In the genomic region with DNA sequence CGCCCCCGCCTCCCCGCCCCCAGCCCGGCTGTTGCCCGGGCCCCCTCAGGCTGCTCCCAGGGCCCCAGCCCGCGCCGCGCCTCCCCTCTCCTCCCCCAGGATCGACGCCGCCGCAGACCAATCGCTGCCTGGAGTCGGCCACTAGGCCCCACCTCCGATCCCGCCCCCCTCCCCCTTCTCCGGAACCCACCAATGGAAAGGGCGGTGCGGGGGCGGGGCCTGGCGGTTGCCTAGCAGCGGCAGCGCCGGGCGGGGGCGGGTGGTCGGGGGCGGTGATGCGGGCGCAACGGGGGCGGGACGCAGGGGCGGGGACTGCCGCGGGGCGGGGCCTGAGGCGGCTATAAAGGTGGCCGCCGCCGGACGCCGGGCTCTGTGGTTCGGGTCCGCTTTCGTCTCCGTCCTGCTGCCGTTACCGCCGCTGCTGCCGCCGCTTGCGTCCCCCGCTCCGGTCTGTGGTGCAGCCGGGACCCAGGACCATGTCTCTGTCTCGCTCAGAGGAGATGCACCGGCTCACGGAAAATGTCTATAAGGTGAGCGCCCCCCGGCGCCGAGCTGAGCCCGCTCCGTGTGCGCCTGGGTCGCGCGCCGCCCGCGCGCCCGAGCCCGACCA, we compare ENCODE assay signal across 8 cellular contexts. TPM values are rescaled to one million over a fixed set of nuclear protein-coding genes. Genes with fewer than 3 reads are reported as not detected.
DNase-seq lines count a peak whose midpoint lies in the region; ATAC-seq and TF ChIP-seq lines count a peak whose summit lies in the region.

Gene BAIAP2 (plus strand): TSS at position 373 of the 610 bp plus-strand sequence. CDS start 104 bp downstream, at position 477.

- peak within 1 kb of the TSS; percentile 84 for H3K4me3 Mint-ChIP-seq in natural killer cell treated with Interleukin-12 subunit alpha and Interleukin-12 subunit beta and Interleukin-15 and Interleukin-18, amount 100 ng/mL, for 72 hours
- peak within 1 kb of the TSS; percentile 83 to 85 for H3K4me3 Mint-ChIP-seq in stimulated activated naive B cell treated with anti-CD40 and anti-IgM and Interleukin-4, amounts not matched to agents 10 μg/mL and 1 μg/mL and 100 μg/mL, for 72 hours

- H3K36me3 Mint-ChIP-seq in natural killer cell treated with Interleukin-12 subunit alpha and Interleukin-12 subunit beta and Interleukin-15 and Interleukin-18, amount 100 ng/mL, for 72 hours = no peaks in the 10 kb centered on the region
- no peaks in the 10 kb centered on the region for H3K36me3 Mint-ChIP-seq in stimulated activated naive B cell treated with anti-CD40 and anti-IgM and Interleukin-4, amounts not matched to agents 10 μg/mL and 1 μg/mL and 100 μg/mL, for 72 hours

- CTCF ChIA-PET in RWPE1 (lab: Yijun Ruan, JAX) = interaction anchor here (0.6 to 2.6 kb wide), 2 partner anchors 11 to 769 kb away, joined by 3 to 10 read pairs; no protein-coding TSS in a partner anchor

- H3K9me3 Mint-ChIP-seq in natural killer cell treated with Interleukin-12 subunit alpha and Interleukin-12 subunit beta and Interleukin-15 and Interleukin-18, amount 100 ng/mL, for 72 hours = no peaks in the 10 kb centered on the region
- H3K9me3 Mint-ChIP-seq in stimulated activated naive B cell treated with anti-CD40 and anti-IgM and Interleukin-4, amounts not matched to agents 10 μg/mL and 1 μg/mL and 100 μg/mL, for 72 hours = no peaks in the 10 kb centered on the region

- peaks cover 8 to 9% of the 10 kb centered on the region in 2 donors for H3K27me3 Mint-ChIP-seq in natural killer cell treated with Interleukin-12 subunit alpha and Interleukin-12 subunit beta and Interleukin-15 and Interleukin-18, amount 100 ng/mL, for 72 hours
- H3K27me3 Mint-ChIP-seq in stimulated activated naive B cell treated with anti-CD40 and anti-IgM and Interleukin-4, amounts not matched to agents 10 μg/mL and 1 μg/mL and 100 μg/mL, for 72 hours = peaks cover 65 to 81% of the 10 kb centered on the region in 2 donors

- peak; percentile 58 for ATAC-seq in GM21576 (IDR thresholded peaks at IDR 0.05; ENCODE audit: unreplicated experiment)
- ATAC-seq in natural killer cell treated with Interleukin-12 subunit alpha and Interleukin-12 subunit beta and Interleukin-15 and Interleukin-18, amount 100 ng/mL, for 72 hours = peak; percentile 88 to 89
- ATAC-seq in stimulated activated naive B cell treated with anti-CD40 and anti-IgM and Interleukin-4, amounts not matched to agents 10 μg/mL and 1 μg/mL and 100 μg/mL, for 72 hours (replicated peaks) = peak; percentile 88 to 89

- H3K4me1 Mint-ChIP-seq in natural killer cell treated with Interleukin-12 subunit alpha and Interleukin-12 subunit beta and Interleukin-15 and Interleukin-18, amount 100 ng/mL, for 72 hours (ENCODE audit: low read depth in 2 of 2) = peaks cover 6 to 7% of the 10 kb centered on the region in 2 donors
- peaks cover 14 to 24% of the 10 kb centered on the region in 2 donors for H3K4me1 Mint-ChIP-seq in stimulated activated naive B cell treated with anti-CD40 and anti-IgM and Interleukin-4, amounts not matched to agents 10 μg/mL and 1 μg/mL and 100 μg/mL, for 72 hours

- peak within 1 kb of the TSS; percentile 98 for H3K27ac ChIP-seq in RWPE1

- POLR2A ChIA-PET in RWPE1 (lab: Yijun Ruan, JAX; ENCODE audit: low non-redundant PET) = no interaction called here

- H3K4me3 ChIP-seq in fibroblast of pulmonary artery (replicated peaks; ENCODE audit: low read depth, low read length) = peak within 1 kb of the TSS; percentile 69

- H3K27ac Mint-ChIP-seq in natural killer cell treated with Interleukin-12 subunit alpha and Interleukin-12 subunit beta and Interleukin-15 and Interleukin-18, amount 100 ng/mL, for 72 hours = peak within 1 kb of the TSS in 1 of 2 donors; percentile 59
- no peak within 1 kb of the TSS for H3K27ac Mint-ChIP-seq in stimulated activated naive B cell treated with anti-CD40 and anti-IgM and Interleukin-4, amounts not matched to agents 10 μg/mL and 1 μg/mL and 100 μg/mL, for 72 hours

- no peak for TF ChIP-seq CTCF in RWPE1 (conservative IDR thresholded peaks at IDR 0.05; ENCODE audit: low read depth)
- no peak for TF ChIP-seq CTCF in fibroblast of pulmonary artery (IDR thresholded peaks at IDR 0.05; ENCODE audit: low read length, missing control alignments)

- peak; percentile 97 for DNase-seq in DMS 273 (lab: John Stamatoyannopoulos, UW; ENCODE audit: unreplicated experiment)
- peak; percentile 88 for DNase-seq in LHCN-M2 (ENCODE audit: low read depth)
- peak; percentile 99 for DNase-seq in RWPE1 (ENCODE audit: low spot score)
- DNase-seq in activated effector memory CD4-positive, alpha-beta T cell treated with Interleukin-2 at 50 U/mL for 16 hours = peak; percentile 95
- DNase-seq in fibroblast of pulmonary artery (ENCODE audit: low read depth) = peak; percentile 95
- DNase-seq in natural killer cell treated with Interleukin-12 subunit alpha and Interleukin-12 subunit beta and Interleukin-15 and Interleukin-18, amount 100 ng/mL, for 72 hours (ENCODE audit: low spot score) = peak; percentile 96
- DNase-seq in stimulated activated naive B cell treated with anti-CD40 and anti-IgM and Interleukin-4, amounts not matched to agents 10 μg/mL and 1 μg/mL and 100 μg/mL, for 72 hours = peak; percentile 84

RNA-seq across cellular contexts. Expression of gene BAIAP2, which starts in this region (rescaled TPM):
- 15.2 and 22.0 TPM in 2 replicates for total RNA-seq in LHCN-M2 (2014; rRNA removed)
- polyA plus RNA-seq in LHCN-M2 (2012) = 38.8 TPM
- total RNA-seq in natural killer cell treated with Interleukin-12 subunit alpha and Interleukin-12 subunit beta and Interleukin-15 and Interleukin-18, amount 100 ng/mL, for 72 hours = 1 to 10 TPM; 7.3 to 9.6 TPM

Comparison
In these comparisons a context has a peak if more than half of its experiments do, and no peak if none do; other contexts are left out.
1. Peak in every context shown above with its lines: DNase-seq, ATAC-seq, H3K4me3 ChIP-seq and H3K27ac ChIP-seq.